In the genomic region with DNA sequence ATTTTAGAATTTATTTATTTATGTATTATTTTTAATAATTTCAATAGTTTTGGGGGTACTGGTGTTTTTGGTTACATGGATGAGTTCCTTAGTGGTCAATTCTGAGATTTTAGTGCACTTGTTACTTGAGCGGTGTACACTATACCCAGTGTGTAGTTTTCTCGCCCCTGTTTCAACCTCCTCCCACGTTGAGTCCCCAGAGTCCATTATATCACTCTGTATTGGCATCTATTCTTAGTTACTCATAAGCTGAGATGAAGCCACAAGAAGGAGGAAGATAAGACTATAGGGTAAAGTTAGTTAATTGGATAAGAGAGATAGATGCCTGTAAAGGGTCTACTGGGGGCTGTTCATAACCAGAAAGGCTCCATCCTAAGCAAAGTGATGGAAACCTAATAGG, we compare ENCODE assay signal across 23 cellular contexts.
"Had no signal": no experiment of that assay in that cellular context is flagged by ENCODE, and none has a peak within 500 bp of the region (broad histone marks: within the 10 kb centered on the region; RNA-seq: fewer than 3 reads in every experiment).

No MANE protein-coding gene starts in this region.

- H3K4me3 ChIP-seq: esophagus squamous epithelium, heart right ventricle, left lung, lower lobe of right lung, prostate gland, right atrium auricular region, sigmoid colon, skin epidermis, thoracic aorta, upper lobe of left lung had no signal

- ATAC-seq: effector memory CD8-positive, alpha-beta T cell; left cardiac atrium; left lung; lower lobe of right lung; naive thymus-derived CD8-positive, alpha-beta T cell; stimulated activated memory B cell treated with anti-CD40 and anti-IgM and Interleukin-4, amounts not matched to agents 10 μg/mL and 1 μg/mL and 100 μg/mL, for 72 hours; stimulated activated naive CD8-positive, alpha-beta T cell treated with anti-CD3 and anti-CD28 coated beads, Interleukin-15, Interleukin-2, amounts not matched to agents 100 U/mL and 50 U/mL, for 24 hours had no signal

- DNase-seq: effector memory CD8-positive, alpha-beta T cell; erythroblast; esophagus squamous epithelium; foreskin melanocyte; glutamatergic neuron; heart right ventricle; hippocampal formation; left cardiac atrium; left lung; lower lobe of right lung; naive thymus-derived CD8-positive, alpha-beta T cell; nephron progenitor cell; nucleus accumbens; sigmoid colon; spleen; stimulated activated CD4-positive, alpha-beta T cell treated with anti-CD3 and anti-CD28 coated beads, Interleukin-4, amount 100 ng/mL, for 4 hours; stimulated activated naive CD8-positive, alpha-beta T cell treated with anti-CD3 and anti-CD28 coated beads, Interleukin-15, Interleukin-2, amounts not matched to agents 100 U/mL and 50 U/mL, for 24 hours; upper lobe of left lung had no signal
